ENCODE assay signal across 11 cellular contexts in genomic region chr17:39920218-39921210, GRCh38. TPM values are rescaled to one million over a fixed set of nuclear protein-coding genes. Genes with fewer than 3 reads are reported as not detected.
DNase-seq lines count a peak whose midpoint lies in the region; ATAC-seq and TF ChIP-seq lines count a peak whose summit lies in the region.
"Had no signal": no experiment of that assay in that cellular context is flagged by ENCODE, and none has a peak within 500 bp of the region (broad histone marks: within the 10 kb centered on the region; RNA-seq: fewer than 3 reads in every experiment).

No MANE protein-coding gene starts in this region.

- no TSS peak for BruUV-seq in Calu3 (replicated peaks; lab: Mats Ljungman, UMichigan)

- DNase-seq in Calu3, result peak; percentile 86
- DNase-seq in T-helper 22 cell (ENCODE audit: low read depth), result peak; percentile 4
- peak; percentile 67 for DNase-seq in activated naive CD4-positive, alpha-beta T cell treated with anti-CD3 and anti-CD28 coated beads, Interleukin-2, amount 10 ng/mL, durations not matched to agents 7 days and 5 days
- DNase-seq in stimulated activated CD4-positive, alpha-beta T cell treated with anti-CD3 and anti-CD28 coated beads, Interleukin-1b, Interleukin-23, amount 100 ng/mL, for 4 hours (ENCODE audit: low read depth in 2 of 2), result peak; percentile 41 to 54
- DNase-seq in chondrocyte (ENCODE audit: low spot score), result no peak
- DNase-seq in NCI-H1048 (lab: John Stamatoyannopoulos, UW), result no peak
- DNase-seq: NCI-H524 treated with DMSO at 0.1 percent for 48 hours, stomach had no signal

- no peak for ATAC-seq in HG03439 (IDR thresholded peaks at IDR 0.05; ENCODE audit: unreplicated experiment)
- ATAC-seq in GM21526 (IDR thresholded peaks at IDR 0.05; ENCODE audit: low FRiP score, unreplicated experiment), result no peak

- H3K9me3 Mint-ChIP-seq in Calu3 (ENCODE audit: low read depth, unreplicated experiment) (no peaks in the 10 kb centered on the region), chondrocyte (ENCODE audit: low read depth) (no peaks in the 10 kb centered on the region)
- H3K9me3 Mint-ChIP-seq in activated naive CD4-positive, alpha-beta T cell treated with anti-CD3 and anti-CD28 coated beads, Interleukin-2, amount 10 ng/mL, durations not matched to agents 7 days and 5 days, result no peaks in the 10 kb centered on the region

- no peak overlapping the region for H3K4me3 Mint-ChIP-seq in Calu3 (ENCODE audit: low read depth, unreplicated experiment)
- H3K4me3 Mint-ChIP-seq in activated naive CD4-positive, alpha-beta T cell treated with anti-CD3 and anti-CD28 coated beads, Interleukin-2, amount 10 ng/mL, durations not matched to agents 7 days and 5 days, result peak overlapping the region; percentile 49
- no peak overlapping the region for H3K4me3 Mint-ChIP-seq in chondrocyte (ENCODE audit: unreplicated experiment)

- TF ChIP-seq CTCF in Calu3 (IDR thresholded peaks at IDR 0.05; ENCODE audit: unreplicated experiment) (no peak), chondrocyte (IDR thresholded peaks at IDR 0.05) (no peak)

- H3K27me3 Mint-ChIP-seq in Calu3 (ENCODE audit: unreplicated experiment), result no peaks in the 10 kb centered on the region
- H3K27me3 Mint-ChIP-seq in activated naive CD4-positive, alpha-beta T cell treated with anti-CD3 and anti-CD28 coated beads, Interleukin-2, amount 10 ng/mL, durations not matched to agents 7 days and 5 days, result no peaks in the 10 kb centered on the region
- no peaks in the 10 kb centered on the region for H3K27me3 Mint-ChIP-seq in chondrocyte (ENCODE audit: low read depth)

- CTCF ChIA-PET in Calu3 (lab: Charles Lee), result interaction anchor here (0.5 to 109.6 kb wide), 38 partner anchors 4 to 497 kb away, joined by 3 to 8195 read pairs (median 9); partner anchors contain the start of genes CSF3, ERBB2, GRB7 and GSDMA
- CTCF ChIA-PET in activated naive CD4-positive, alpha-beta T cell treated with anti-CD3 and anti-CD28 coated beads, Interleukin-2, amount 10 ng/mL, durations not matched to agents 7 days and 5 days (lab: Charles Lee), result interaction anchor here (1.1 kb wide), 1 partner anchor 36 kb away, joined by 3 read pairs; no protein-coding TSS in a partner anchor

- peaks cover 41% of the 10 kb centered on the region for H3K4me1 Mint-ChIP-seq in Calu3 (ENCODE audit: low read depth, unreplicated experiment)
- H3K4me1 Mint-ChIP-seq in activated naive CD4-positive, alpha-beta T cell treated with anti-CD3 and anti-CD28 coated beads, Interleukin-2, amount 10 ng/mL, durations not matched to agents 7 days and 5 days, result peaks cover 87% of the 10 kb centered on the region
- H3K4me1 Mint-ChIP-seq in chondrocyte (ENCODE audit: low read depth), result peaks cover 15% of the 10 kb centered on the region

- intact Hi-C loops in Calu3 (cut with micrococcal nuclease; ENCODE audit: unreplicated experiment), result loop anchor here (10.0 kb wide), 1 partner anchor 364 kb away; the partner anchor contains the start of gene CDC6

- no peak overlapping the region for H3K27ac Mint-ChIP-seq in Calu3 (ENCODE audit: unreplicated experiment)
- H3K27ac Mint-ChIP-seq in activated naive CD4-positive, alpha-beta T cell treated with anti-CD3 and anti-CD28 coated beads, Interleukin-2, amount 10 ng/mL, durations not matched to agents 7 days and 5 days, result peak overlapping the region; percentile 94
- no peak overlapping the region for H3K27ac Mint-ChIP-seq in chondrocyte (ENCODE audit: unreplicated experiment)

- H3K36me3 Mint-ChIP-seq in Calu3 (ENCODE audit: insufficient read depth, unreplicated experiment) (peaks cover 71% of the 10 kb centered on the region), chondrocyte (ENCODE audit: low read depth) (peaks cover 26% of the 10 kb centered on the region)
- H3K36me3 Mint-ChIP-seq in activated naive CD4-positive, alpha-beta T cell treated with anti-CD3 and anti-CD28 coated beads, Interleukin-2, amount 10 ng/mL, durations not matched to agents 7 days and 5 days, result peaks cover 78% of the 10 kb centered on the region

RNA-seq across cellular contexts. Expression of gene GSDMB, which starts 2.1 kb away (rescaled TPM):
- total RNA-seq in Calu3 (2022) (711 and 1,257 TPM in 2 replicates), chondrocyte (6.0 to 8.1 TPM (median 6.8 TPM) in 3 replicates)

RNA-seq across cellular contexts. Expression of gene ORMDL3, which starts 6.9 kb away (rescaled TPM):
- total RNA-seq in Calu3 (2022), result 1,738 and 1,968 TPM in 2 replicates
- total RNA-seq in chondrocyte, result 54.9 to 59.9 TPM (median 55.0 TPM) in 3 replicates

RNA-seq across cellular contexts. Expression of gene LRRC3C, which starts 7.0 kb away (rescaled TPM):
- not detected in 2 replicates for total RNA-seq in Calu3 (2022)
- not detected in 3 replicates for total RNA-seq in chondrocyte
- total RNA-seq: dermis microvascular lymphatic vessel endothelial cell, stomach had no signal

RNA-seq across cellular contexts. Expression of gene GSDMA, which starts 42.3 kb away (rescaled TPM):
- 0.33 and 1.9 TPM in 2 replicates for total RNA-seq in Calu3 (2022)
- not detected in 3 replicates for total RNA-seq in chondrocyte
- total RNA-seq: dermis microvascular lymphatic vessel endothelial cell, stomach had no signal

RNA-seq across cellular contexts. Expression of gene ZPBP2, which starts 52.5 kb away (rescaled TPM):
- total RNA-seq in Calu3 (2022) (not detected in 2 replicates), chondrocyte (not detected in 3 replicates)
- total RNA-seq: dermis microvascular lymphatic vessel endothelial cell, stomach had no signal

Comparison
In these comparisons a context has a peak if more than half of its experiments do, and no peak if none do; other contexts are left out.
1. DNase-seq: peak in Calu3 (single experiment), T-helper 22 cell (single experiment), activated naive CD4-positive, alpha-beta T cell treated with anti-CD3 and anti-CD28 coated beads, Interleukin-2, amount 10 ng/mL, durations not matched to agents 7 days and 5 days (single experiment) and stimulated activated CD4-positive, alpha-beta T cell treated with anti-CD3 and anti-CD28 coated beads, Interleukin-1b, Interleukin-23, amount 100 ng/mL, for 4 hours (2 of 2); none in chondrocyte (single experiment) and NCI-H1048 (single experiment).
2. RNA of gene GSDMB, which starts 2.1 kb away (total RNA-seq): 711 to 1,257 TPM in Calu3; 6.0 to 8.1 TPM in chondrocyte; every median in the first group is over 10 times any median in the second.
3. RNA of gene ORMDL3, which starts 6.9 kb away (total RNA-seq): 1,738 to 1,968 TPM in Calu3; 54.9 to 59.9 TPM in chondrocyte; every median in the first group is over 10 times any median in the second.